ENCODE assay signal across 1 cellular context in the genomic region with DNA sequence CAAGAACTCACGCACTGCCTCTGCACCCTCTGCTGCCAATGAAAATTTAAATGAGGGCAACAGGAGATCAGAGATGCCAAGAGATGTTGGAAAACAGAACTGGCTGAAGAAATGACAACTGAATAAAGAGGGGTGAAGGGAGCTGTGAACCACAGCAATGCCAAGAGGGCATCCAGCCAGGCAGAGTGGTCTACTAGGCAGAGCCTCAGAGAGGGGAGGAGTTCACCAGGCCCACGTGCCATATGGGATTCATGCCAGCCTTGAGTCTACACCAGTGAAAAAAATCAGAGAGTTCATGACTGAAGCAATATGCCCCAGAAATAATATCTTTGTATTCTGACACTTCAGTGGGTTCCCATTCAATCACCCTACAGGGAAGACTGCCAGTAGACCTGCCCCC.
TF ChIP-seq lines count a peak whose summit lies in the region.

No MANE protein-coding gene starts in this region.

TF ChIP-seq in IMR-90, 13 proteins besides CTCF, POLR2A, EP300 and RAD21 (continued from another document):
- TF ChIP-seq MAZ (IDR thresholded peaks at IDR 0.05; ENCODE audit: borderline replicate concordance, low read depth, low read length) (no peak), NFE2L2 (IDR thresholded peaks at IDR 0.05; ENCODE audit: low read depth, low read length) (no peak), CEBPB (IDR thresholded peaks at IDR 0.05; ENCODE audit: low read depth, low read length) (no peak), BHLHE40 (IDR thresholded peaks at IDR 0.05; ENCODE audit: low read depth, low read length) (no peak), RFX5 (IDR thresholded peaks at IDR 0.05; ENCODE audit: low read depth, low read length) (no peak), MXI1 (IDR thresholded peaks at IDR 0.05; ENCODE audit: borderline replicate concordance, low read depth, low read length) (no peak)
- TF ChIP-seq, protein P1, sequence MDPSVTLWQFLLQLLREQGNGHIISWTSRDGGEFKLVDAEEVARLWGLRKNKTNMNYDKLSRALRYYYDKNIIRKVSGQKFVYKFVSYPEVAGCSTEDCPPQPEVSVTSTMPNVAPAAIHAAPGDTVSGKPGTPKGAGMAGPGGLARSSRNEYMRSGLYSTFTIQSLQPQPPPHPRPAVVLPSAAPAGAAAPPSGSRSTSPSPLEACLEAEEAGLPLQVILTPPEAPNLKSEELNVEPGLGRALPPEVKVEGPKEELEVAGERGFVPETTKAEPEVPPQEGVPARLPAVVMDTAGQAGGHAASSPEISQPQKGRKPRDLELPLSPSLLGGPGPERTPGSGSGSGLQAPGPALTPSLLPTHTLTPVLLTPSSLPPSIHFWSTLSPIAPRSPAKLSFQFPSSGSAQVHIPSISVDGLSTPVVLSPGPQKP (IDR thresholded peaks at IDR 0.05; ENCODE audit: borderline replicate concordance, low read depth, low read length), result no peak
